In the genomic region with DNA sequence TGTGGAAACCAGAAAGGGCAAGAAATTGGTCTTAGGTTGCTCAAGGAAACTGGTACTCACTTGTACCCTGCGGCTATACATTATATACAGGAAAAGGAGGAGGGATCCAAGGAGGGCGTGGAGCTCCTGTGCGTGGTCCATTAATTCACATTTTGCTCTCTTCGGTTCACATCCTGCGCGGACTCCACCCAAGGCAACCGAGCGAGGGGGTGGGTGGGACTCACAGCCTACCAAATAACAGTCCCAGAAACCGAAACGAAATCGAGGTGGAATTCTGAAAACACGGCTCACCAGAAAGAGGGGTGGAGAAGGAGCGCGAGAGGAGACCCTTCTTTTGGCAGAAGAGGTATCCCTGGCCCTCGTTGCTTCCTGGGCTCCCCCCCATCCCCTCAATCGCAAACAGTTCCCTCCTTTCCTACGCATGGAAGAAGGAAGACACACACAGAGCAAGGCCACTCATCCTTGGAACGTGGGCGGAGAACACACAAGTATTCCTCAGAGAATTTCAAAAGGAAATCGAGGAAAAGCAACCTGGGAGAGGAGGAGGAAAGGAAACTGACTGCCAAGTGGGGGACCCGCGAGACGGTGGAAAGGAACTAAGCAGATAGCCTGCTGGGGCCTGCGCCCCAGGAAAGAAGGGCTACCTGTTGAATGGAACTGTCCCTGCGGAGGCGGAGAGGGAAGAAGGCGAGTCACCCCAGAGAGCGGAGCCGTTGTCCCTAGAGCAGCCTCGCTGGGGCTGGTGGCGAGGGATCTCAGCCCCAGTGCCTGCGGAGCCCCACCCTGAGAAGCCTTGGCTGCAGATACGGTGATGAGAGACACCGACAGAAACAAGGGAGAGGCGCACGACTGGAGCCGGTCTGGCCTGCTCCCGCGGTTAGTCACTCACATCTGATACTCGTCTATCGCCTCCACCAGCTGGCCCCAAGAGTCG, we compare ENCODE assay signal across 1 cellular context.
TF ChIP-seq lines count a peak whose summit lies in the region.

No MANE protein-coding gene starts in this region.

TF ChIP-seq in K562, 482 proteins besides CTCF, POLR2A, EP300 and RAD21 (continued from another document and continues in another):
- TF ChIP-seq ZNF311 (CRISPR knock-in tag; IDR thresholded peaks at IDR 0.05) (no peak), MIER1 (IDR thresholded peaks at IDR 0.05; ENCODE audit: low read depth) (no peak), RBM17 (IDR thresholded peaks at IDR 0.05; ENCODE audit: borderline replicate concordance, low read depth, low read length) (no peak), MED1 (CRISPR knock-in tag; IDR thresholded peaks at IDR 0.05; ENCODE audit: borderline replicate concordance) (no peak), RBM15 (IDR thresholded peaks at IDR 0.05; ENCODE audit: insufficient read depth, low read length) (no peak), RFX1 (IDR thresholded peaks at IDR 0.05) (no peak), RBM34 (IDR thresholded peaks at IDR 0.05; ENCODE audit: borderline replicate concordance, insufficient read depth, low read length) (no peak), ZNF24 (IDR thresholded peaks at IDR 0.05) (no peak), U2AF1 (optimal IDR thresholded peaks at IDR 0.05; ENCODE audit: low read depth, low read length) (no peak), HNRNPH1 (optimal IDR thresholded peaks at IDR 0.05; ENCODE audit: low read depth, low read length) (no peak), FOXA3 (CRISPR knock-in tag; conservative IDR thresholded peaks at IDR 0.05 in 1 of 2, IDR thresholded peaks at IDR 0.05 in 1 of 2) (no peak), CC2D1A (IDR thresholded peaks at IDR 0.05) (no peak; the same call in 1 of the 2 replicates), LARP7 (IDR thresholded peaks at IDR 0.05) (0 out of 2 replicates have a peak, but pooled peaks have one; percentile 25), ATF7 (IDR thresholded peaks at IDR 0.05) (no peak), BRD9 (IDR thresholded peaks at IDR 0.05; ENCODE audit: low read depth, partially characterized antibody) (no peak), ZNF584 (CRISPR knock-in tag; IDR thresholded peaks at IDR 0.05; ENCODE audit: low read depth) (no peak), ZNF668 (CRISPR knock-in tag; IDR thresholded peaks at IDR 0.05) (no peak), TAF1 (IDR thresholded peaks at IDR 0.05; ENCODE audit: control insufficient read depth, extremely low read depth, insufficient read depth, low read length, severe bottlenecking) (peak; percentile 61), KAT8 (IDR thresholded peaks at IDR 0.05; ENCODE audit: low read depth) (no peak), ZNF707 (CRISPR knock-in tag; conservative IDR thresholded peaks at IDR 0.05) (no peak), ZNF217 (CRISPR knock-in tag; IDR thresholded peaks at IDR 0.05) (no peak), SMARCB1 (IDR thresholded peaks at IDR 0.05; ENCODE audit: insufficient read length, low read depth) (no peak), CXXC5 (CRISPR knock-in tag; IDR thresholded peaks at IDR 0.05) (no peak; the same call in none of the 2 replicates)
- TF ChIP-seq, protein P1, sequence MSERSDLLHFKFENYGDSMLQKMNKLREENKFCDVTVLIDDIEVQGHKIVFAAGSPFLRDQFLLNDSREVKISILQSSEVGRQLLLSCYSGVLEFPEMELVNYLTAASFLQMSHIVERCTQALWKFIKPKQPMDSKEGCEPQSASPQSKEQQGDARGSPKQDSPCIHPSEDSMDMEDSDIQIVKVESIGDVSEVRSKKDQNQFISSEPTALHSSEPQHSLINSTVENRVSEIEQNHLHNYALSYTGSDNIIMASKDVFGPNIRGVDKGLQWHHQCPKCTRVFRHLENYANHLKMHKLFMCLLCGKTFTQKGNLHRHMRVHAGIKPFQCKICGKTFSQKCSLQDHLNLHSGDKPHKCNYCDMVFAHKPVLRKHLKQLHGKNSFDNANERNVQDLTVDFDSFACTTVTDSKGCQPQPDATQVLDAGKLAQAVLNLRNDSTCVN (CRISPR knock-in tag; IDR thresholded peaks at IDR 0.05) = no peak
- TF ChIP-seq, protein P2, sequence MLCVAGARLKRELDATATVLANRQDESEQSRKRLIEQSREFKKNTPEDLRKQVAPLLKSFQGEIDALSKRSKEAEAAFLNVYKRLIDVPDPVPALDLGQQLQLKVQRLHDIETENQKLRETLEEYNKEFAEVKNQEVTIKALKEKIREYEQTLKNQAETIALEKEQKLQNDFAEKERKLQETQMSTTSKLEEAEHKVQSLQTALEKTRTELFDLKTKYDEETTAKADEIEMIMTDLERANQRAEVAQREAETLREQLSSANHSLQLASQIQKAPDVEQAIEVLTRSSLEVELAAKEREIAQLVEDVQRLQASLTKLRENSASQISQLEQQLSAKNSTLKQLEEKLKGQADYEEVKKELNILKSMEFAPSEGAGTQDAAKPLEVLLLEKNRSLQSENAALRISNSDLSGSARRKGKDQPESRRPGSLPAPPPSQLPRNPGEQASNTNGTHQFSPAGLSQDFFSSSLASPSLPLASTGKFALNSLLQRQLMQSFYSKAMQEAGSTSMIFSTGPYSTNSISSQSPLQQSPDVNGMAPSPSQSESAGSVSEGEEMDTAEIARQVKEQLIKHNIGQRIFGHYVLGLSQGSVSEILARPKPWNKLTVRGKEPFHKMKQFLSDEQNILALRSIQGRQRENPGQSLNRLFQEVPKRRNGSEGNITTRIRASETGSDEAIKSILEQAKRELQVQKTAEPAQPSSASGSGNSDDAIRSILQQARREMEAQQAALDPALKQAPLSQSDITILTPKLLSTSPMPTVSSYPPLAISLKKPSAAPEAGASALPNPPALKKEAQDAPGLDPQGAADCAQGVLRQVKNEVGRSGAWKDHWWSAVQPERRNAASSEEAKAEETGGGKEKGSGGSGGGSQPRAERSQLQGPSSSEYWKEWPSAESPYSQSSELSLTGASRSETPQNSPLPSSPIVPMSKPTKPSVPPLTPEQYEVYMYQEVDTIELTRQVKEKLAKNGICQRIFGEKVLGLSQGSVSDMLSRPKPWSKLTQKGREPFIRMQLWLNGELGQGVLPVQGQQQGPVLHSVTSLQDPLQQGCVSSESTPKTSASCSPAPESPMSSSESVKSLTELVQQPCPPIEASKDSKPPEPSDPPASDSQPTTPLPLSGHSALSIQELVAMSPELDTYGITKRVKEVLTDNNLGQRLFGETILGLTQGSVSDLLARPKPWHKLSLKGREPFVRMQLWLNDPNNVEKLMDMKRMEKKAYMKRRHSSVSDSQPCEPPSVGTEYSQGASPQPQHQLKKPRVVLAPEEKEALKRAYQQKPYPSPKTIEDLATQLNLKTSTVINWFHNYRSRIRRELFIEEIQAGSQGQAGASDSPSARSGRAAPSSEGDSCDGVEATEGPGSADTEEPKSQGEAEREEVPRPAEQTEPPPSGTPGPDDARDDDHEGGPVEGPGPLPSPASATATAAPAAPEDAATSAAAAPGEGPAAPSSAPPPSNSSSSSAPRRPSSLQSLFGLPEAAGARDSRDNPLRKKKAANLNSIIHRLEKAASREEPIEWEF (CRISPR knock-in tag; IDR thresholded peaks at IDR 0.05) = no peak
- TF ChIP-seq, protein P3, sequence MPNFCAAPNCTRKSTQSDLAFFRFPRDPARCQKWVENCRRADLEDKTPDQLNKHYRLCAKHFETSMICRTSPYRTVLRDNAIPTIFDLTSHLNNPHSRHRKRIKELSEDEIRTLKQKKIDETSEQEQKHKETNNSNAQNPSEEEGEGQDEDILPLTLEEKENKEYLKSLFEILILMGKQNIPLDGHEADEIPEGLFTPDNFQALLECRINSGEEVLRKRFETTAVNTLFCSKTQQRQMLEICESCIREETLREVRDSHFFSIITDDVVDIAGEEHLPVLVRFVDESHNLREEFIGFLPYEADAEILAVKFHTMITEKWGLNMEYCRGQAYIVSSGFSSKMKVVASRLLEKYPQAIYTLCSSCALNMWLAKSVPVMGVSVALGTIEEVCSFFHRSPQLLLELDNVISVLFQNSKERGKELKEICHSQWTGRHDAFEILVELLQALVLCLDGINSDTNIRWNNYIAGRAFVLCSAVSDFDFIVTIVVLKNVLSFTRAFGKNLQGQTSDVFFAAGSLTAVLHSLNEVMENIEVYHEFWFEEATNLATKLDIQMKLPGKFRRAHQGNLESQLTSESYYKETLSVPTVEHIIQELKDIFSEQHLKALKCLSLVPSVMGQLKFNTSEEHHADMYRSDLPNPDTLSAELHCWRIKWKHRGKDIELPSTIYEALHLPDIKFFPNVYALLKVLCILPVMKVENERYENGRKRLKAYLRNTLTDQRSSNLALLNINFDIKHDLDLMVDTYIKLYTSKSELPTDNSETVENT (CRISPR knock-in tag; IDR thresholded peaks at IDR 0.05) = 0 out of 2 replicates have a peak, but pooled peaks have one; percentile 21
- TF ChIP-seq, protein P4, sequence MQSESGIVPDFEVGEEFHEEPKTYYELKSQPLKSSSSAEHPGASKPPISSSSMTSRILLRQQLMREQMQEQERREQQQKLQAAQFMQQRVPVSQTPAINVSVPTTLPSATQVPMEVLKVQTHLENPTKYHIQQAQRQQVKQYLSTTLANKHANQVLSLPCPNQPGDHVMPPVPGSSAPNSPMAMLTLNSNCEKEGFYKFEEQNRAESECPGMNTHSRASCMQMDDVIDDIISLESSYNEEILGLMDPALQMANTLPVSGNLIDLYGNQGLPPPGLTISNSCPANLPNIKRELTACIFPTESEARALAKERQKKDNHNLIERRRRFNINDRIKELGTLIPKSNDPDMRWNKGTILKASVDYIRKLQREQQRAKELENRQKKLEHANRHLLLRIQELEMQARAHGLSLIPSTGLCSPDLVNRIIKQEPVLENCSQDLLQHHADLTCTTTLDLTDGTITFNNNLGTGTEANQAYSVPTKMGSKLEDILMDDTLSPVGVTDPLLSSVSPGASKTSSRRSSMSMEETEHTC (IDR thresholded peaks at IDR 0.05) = no peak
- TF ChIP-seq, protein P5, sequence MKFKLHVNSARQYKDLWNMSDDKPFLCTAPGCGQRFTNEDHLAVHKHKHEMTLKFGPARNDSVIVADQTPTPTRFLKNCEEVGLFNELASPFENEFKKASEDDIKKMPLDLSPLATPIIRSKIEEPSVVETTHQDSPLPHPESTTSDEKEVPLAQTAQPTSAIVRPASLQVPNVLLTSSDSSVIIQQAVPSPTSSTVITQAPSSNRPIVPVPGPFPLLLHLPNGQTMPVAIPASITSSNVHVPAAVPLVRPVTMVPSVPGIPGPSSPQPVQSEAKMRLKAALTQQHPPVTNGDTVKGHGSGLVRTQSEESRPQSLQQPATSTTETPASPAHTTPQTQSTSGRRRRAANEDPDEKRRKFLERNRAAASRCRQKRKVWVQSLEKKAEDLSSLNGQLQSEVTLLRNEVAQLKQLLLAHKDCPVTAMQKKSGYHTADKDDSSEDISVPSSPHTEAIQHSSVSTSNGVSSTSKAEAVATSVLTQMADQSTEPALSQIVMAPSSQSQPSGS (CRISPR knock-in tag; IDR thresholded peaks at IDR 0.05) = no peak
- TF ChIP-seq, protein P6, sequence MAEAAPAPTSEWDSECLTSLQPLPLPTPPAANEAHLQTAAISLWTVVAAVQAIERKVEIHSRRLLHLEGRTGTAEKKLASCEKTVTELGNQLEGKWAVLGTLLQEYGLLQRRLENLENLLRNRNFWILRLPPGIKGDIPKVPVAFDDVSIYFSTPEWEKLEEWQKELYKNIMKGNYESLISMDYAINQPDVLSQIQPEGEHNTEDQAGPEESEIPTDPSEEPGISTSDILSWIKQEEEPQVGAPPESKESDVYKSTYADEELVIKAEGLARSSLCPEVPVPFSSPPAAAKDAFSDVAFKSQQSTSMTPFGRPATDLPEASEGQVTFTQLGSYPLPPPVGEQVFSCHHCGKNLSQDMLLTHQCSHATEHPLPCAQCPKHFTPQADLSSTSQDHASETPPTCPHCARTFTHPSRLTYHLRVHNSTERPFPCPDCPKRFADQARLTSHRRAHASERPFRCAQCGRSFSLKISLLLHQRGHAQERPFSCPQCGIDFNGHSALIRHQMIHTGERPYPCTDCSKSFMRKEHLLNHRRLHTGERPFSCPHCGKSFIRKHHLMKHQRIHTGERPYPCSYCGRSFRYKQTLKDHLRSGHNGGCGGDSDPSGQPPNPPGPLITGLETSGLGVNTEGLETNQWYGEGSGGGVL (CRISPR knock-in tag; IDR thresholded peaks at IDR 0.05) = no peak
- TF ChIP-seq, protein P7, sequence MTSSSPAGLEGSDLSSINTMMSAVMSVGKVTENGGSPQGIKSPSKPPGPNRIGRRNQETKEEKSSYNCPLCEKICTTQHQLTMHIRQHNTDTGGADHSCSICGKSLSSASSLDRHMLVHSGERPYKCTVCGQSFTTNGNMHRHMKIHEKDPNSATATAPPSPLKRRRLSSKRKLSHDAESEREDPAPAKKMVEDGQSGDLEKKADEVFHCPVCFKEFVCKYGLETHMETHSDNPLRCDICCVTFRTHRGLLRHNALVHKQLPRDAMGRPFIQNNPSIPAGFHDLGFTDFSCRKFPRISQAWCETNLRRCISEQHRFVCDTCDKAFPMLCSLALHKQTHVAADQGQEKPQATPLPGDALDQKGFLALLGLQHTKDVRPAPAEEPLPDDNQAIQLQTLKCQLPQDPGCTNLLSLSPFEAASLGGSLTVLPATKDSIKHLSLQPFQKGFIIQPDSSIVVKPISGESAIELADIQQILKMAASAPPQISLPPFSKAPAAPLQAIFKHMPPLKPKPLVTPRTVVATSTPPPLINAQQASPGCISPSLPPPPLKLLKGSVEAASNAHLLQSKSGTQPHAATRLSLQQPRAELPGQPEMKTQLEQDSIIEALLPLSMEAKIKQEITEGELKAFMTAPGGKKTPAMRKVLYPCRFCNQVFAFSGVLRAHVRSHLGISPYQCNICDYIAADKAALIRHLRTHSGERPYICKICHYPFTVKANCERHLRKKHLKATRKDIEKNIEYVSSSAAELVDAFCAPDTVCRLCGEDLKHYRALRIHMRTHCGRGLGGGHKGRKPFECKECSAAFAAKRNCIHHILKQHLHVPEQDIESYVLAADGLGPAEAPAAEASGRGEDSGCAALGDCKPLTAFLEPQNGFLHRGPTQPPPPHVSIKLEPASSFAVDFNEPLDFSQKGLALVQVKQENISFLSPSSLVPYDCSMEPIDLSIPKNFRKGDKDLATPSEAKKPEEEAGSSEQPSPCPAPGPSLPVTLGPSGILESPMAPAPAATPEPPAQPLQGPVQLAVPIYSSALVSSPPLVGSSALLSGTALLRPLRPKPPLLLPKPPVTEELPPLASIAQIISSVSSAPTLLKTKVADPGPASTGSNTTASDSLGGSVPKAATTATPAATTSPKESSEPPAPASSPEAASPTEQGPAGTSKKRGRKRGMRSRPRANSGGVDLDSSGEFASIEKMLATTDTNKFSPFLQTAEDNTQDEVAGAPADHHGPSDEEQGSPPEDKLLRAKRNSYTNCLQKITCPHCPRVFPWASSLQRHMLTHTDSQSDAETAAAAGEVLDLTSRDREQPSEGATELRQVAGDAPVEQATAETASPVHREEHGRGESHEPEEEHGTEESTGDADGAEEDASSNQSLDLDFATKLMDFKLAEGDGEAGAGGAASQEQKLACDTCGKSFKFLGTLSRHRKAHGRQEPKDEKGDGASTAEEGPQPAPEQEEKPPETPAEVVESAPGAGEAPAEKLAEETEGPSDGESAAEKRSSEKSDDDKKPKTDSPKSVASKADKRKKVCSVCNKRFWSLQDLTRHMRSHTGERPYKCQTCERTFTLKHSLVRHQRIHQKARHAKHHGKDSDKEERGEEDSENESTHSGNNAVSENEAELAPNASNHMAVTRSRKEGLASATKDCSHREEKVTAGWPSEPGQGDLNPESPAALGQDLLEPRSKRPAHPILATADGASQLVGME (CRISPR knock-in tag; IDR thresholded peaks at IDR 0.05) = 0 out of 2 replicates have a peak, but pooled peaks have one; percentile 47
- TF ChIP-seq, protein P8, sequence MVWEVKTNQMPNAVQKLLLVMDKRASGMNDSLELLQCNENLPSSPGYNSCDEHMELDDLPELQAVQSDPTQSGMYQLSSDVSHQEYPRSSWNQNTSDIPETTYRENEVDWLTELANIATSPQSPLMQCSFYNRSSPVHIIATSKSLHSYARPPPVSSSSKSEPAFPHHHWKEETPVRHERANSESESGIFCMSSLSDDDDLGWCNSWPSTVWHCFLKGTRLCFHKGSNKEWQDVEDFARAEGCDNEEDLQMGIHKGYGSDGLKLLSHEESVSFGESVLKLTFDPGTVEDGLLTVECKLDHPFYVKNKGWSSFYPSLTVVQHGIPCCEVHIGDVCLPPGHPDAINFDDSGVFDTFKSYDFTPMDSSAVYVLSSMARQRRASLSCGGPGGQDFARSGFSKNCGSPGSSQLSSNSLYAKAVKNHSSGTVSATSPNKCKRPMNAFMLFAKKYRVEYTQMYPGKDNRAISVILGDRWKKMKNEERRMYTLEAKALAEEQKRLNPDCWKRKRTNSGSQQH (CRISPR knock-in tag; IDR thresholded peaks at IDR 0.05) = 0 out of 2 replicates have a peak, but pooled peaks have one; percentile 19
